17 cellular contexts compared by ENCODE assay signal in the genomic region with DNA sequence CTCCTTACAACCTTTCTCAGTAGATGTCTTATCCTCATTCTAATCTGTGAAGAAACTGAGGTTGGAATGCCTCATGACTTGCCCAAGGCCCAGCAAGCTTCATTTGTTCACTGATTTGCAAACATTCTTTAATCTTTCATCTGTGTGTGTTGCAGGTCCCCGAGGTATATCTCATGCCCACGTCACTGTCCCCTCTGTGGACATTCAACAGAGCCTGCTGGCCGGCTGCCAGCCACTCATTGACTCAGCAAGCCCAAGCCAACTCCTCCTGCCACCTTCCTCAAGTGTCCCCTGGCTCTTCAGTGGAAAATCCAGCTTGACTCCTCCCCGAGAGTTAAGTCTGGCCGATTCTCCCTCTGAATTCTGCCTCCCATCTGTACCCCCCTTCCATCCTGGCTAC. TPM values are rescaled to one million over a fixed set of nuclear protein-coding genes. Genes with fewer than 3 reads are reported as not detected.
DNase-seq lines count a peak whose midpoint lies in the region; ATAC-seq and TF ChIP-seq lines count a peak whose summit lies in the region.
"Had no signal": no experiment of that assay in that cellular context is flagged by ENCODE, and none has a peak within 500 bp of the region (broad histone marks: within the 10 kb centered on the region; RNA-seq: fewer than 3 reads in every experiment).

No MANE protein-coding gene starts in this region.

- H3K9me3 Mint-ChIP-seq in progenitor cell of endocrine pancreas (ENCODE audit: low read depth), result no peaks in the 10 kb centered on the region

- intact Hi-C loops in body of pancreas (cut with DNase I), result no loop called here

- 19 to 28% methylated on average over 5 of the region's 5 CpGs for WGBS in body of pancreas, 2 donors

- H3K4me1 Mint-ChIP-seq in progenitor cell of endocrine pancreas (ENCODE audit: low read depth), result peaks cover 3% of the 10 kb centered on the region

- H3K27me3 Mint-ChIP-seq in progenitor cell of endocrine pancreas, result peaks cover 26% of the 10 kb centered on the region

- no peaks in the 10 kb centered on the region for H3K36me3 ChIP-seq in body of pancreas (replicated peaks in 1 of 2; ENCODE audit: insufficient read depth in 1 of 2, low read depth in 2 of 2)
- H3K36me3 ChIP-seq: SJCRH30 had no signal

- no peaks in the 10 kb centered on the region for H3K27me3 ChIP-seq in body of pancreas
- H3K27me3 ChIP-seq: SJCRH30 had no signal

- TF ChIP-seq POLR2A in body of pancreas (IDR thresholded peaks at IDR 0.05), result no peak

- DNase-seq in NCI-H345 (lab: John Stamatoyannopoulos, UW), result peak; percentile 46
- no peak for DNase-seq in NCI-H345 treated with DMSO at 0.1 percent for 48 hours (lab: John Stamatoyannopoulos, UW; ENCODE audit: unreplicated experiment)
- peak; percentile 41 for DNase-seq in M059J (ENCODE audit: low read depth)
- peak; percentile 37 to 66 (median 56) for DNase-seq in body of pancreas
- DNase-seq in progenitor cell of endocrine pancreas (ENCODE audit: low spot score, unreplicated experiment), result no peak
- DNase-seq in AG20443 (ENCODE audit: low spot score), result no peak
- DNase-seq in stimulated activated CD4-positive, alpha-beta T cell treated with anti-CD3 and anti-CD28 coated beads, Interleukin-4, amount 100 ng/mL, for 4 hours, result no peak
- DNase-seq: activated CD8-positive, alpha-beta memory T cell treated with anti-CD3 and anti-CD28 coated beads for 24 hours; activated effector memory CD4-positive, alpha-beta T cell treated with Interleukin-2 at 50 U/mL for 16 hours; COR-L47; effector CD4-positive, alpha-beta T cell; H7 had no signal

- H3K36me3 Mint-ChIP-seq in progenitor cell of endocrine pancreas (ENCODE audit: insufficient read depth), result no peaks in the 10 kb centered on the region

- H3K9me3 ChIP-seq in body of pancreas, result no peaks in the 10 kb centered on the region
- H3K9me3 ChIP-seq: A549, SJCRH30 had no signal

- peaks cover 19% of the 10 kb centered on the region for H3K4me1 ChIP-seq in body of pancreas
- H3K4me1 ChIP-seq: SJCRH30 had no signal

- H3K27ac ChIP-seq in body of pancreas, result no peak overlapping the region
- H3K27ac ChIP-seq: A549, SJCRH30 had no signal

- ATAC-seq in body of pancreas (no peak), GM21825 (IDR thresholded peaks at IDR 0.05; ENCODE audit: unreplicated experiment) (no peak)
- ATAC-seq: A549 had no signal

- H3K4me3 Mint-ChIP-seq in progenitor cell of endocrine pancreas (ENCODE audit: low read depth), result no peak overlapping the region

- no peak overlapping the region for H3K4me3 ChIP-seq in body of pancreas
- H3K4me3 ChIP-seq: A549, SJCRH30, smooth muscle cell had no signal

- TF ChIP-seq CTCF in body of pancreas (IDR thresholded peaks at IDR 0.05) (no peak), progenitor cell of endocrine pancreas (IDR thresholded peaks at IDR 0.05; ENCODE audit: unreplicated experiment) (no peak)

- peak overlapping the region; percentile 67 for H3K27ac Mint-ChIP-seq in progenitor cell of endocrine pancreas

RNA-seq across cellular contexts. Expression of gene DCAF4, which starts 1.9 kb away (rescaled TPM):
- total RNA-seq in M059J (2014; rRNA removed; shearing (Covaris generic)), result 24.5 and 42.4 TPM in 2 replicates
- 10 to 100 TPM; 10.4 to 39.2 TPM for total RNA-seq in body of pancreas
- total RNA-seq in progenitor cell of endocrine pancreas, result 17.8 and 18.6 TPM in 2 replicates

RNA-seq across cellular contexts. Expression of gene DPF3, which starts 30.4 kb away (rescaled TPM):
- total RNA-seq in M059J (2014; rRNA removed; shearing (Covaris generic)), result 5.4 and 8.3 TPM in 2 replicates
- 1 to 10 TPM in 1 of 2 donors, under 1 TPM in 1; 0.78 to 4.0 TPM for total RNA-seq in body of pancreas
- total RNA-seq in progenitor cell of endocrine pancreas, result 2.2 and 3.0 TPM in 2 replicates
- total RNA-seq: NCI-H460 had no signal

Comparison
In these comparisons a context has a peak if more than half of its experiments do, and no peak if none do; other contexts are left out.
1. DNase-seq: peak in NCI-H345 (single experiment), M059J (single experiment) and body of pancreas (4 of 4); none in NCI-H345 treated with DMSO at 0.1 percent for 48 hours (single experiment), progenitor cell of endocrine pancreas (single experiment), AG20443 (single experiment) and stimulated activated CD4-positive, alpha-beta T cell treated with anti-CD3 and anti-CD28 coated beads, Interleukin-4, amount 100 ng/mL, for 4 hours (0 of 2).